In the genomic region with DNA sequence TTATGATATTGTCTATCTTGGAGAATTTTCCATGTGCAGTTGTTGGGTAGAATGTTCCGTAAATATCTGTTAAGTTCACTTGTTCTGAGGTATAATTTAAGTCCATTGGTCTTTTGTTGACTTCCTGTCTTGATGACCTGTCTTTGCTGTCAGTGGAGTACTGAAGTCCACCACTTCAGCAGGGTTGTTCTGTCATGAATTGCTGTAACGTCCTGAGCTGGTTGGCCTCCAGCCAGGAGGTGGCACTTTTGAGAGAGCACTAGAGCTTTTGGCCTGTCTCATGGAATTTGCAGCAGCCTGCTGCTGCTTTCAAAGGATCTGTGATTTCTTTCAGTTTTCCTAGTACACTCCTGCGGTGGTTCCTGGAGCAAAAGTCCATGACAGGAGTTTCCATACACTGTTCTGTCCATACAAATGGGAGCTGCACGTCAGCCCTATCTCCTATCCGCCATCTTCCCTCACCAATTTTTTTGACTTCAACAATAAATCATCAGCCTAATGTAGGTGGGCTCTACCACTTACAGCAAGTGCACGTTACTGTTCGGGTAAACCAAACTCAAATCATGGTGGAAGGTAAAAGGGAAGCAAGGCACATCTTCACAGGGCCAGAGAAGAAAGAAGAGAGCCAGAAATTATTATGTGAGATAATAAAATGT, we compare ENCODE assay signal across 1 cellular context.
TF ChIP-seq lines count a peak whose summit lies in the region.

No MANE protein-coding gene starts in this region.

TF ChIP-seq in GM23338, 12 proteins besides CTCF, POLR2A, EP300 and RAD21:
- TF ChIP-seq, protein P1, sequence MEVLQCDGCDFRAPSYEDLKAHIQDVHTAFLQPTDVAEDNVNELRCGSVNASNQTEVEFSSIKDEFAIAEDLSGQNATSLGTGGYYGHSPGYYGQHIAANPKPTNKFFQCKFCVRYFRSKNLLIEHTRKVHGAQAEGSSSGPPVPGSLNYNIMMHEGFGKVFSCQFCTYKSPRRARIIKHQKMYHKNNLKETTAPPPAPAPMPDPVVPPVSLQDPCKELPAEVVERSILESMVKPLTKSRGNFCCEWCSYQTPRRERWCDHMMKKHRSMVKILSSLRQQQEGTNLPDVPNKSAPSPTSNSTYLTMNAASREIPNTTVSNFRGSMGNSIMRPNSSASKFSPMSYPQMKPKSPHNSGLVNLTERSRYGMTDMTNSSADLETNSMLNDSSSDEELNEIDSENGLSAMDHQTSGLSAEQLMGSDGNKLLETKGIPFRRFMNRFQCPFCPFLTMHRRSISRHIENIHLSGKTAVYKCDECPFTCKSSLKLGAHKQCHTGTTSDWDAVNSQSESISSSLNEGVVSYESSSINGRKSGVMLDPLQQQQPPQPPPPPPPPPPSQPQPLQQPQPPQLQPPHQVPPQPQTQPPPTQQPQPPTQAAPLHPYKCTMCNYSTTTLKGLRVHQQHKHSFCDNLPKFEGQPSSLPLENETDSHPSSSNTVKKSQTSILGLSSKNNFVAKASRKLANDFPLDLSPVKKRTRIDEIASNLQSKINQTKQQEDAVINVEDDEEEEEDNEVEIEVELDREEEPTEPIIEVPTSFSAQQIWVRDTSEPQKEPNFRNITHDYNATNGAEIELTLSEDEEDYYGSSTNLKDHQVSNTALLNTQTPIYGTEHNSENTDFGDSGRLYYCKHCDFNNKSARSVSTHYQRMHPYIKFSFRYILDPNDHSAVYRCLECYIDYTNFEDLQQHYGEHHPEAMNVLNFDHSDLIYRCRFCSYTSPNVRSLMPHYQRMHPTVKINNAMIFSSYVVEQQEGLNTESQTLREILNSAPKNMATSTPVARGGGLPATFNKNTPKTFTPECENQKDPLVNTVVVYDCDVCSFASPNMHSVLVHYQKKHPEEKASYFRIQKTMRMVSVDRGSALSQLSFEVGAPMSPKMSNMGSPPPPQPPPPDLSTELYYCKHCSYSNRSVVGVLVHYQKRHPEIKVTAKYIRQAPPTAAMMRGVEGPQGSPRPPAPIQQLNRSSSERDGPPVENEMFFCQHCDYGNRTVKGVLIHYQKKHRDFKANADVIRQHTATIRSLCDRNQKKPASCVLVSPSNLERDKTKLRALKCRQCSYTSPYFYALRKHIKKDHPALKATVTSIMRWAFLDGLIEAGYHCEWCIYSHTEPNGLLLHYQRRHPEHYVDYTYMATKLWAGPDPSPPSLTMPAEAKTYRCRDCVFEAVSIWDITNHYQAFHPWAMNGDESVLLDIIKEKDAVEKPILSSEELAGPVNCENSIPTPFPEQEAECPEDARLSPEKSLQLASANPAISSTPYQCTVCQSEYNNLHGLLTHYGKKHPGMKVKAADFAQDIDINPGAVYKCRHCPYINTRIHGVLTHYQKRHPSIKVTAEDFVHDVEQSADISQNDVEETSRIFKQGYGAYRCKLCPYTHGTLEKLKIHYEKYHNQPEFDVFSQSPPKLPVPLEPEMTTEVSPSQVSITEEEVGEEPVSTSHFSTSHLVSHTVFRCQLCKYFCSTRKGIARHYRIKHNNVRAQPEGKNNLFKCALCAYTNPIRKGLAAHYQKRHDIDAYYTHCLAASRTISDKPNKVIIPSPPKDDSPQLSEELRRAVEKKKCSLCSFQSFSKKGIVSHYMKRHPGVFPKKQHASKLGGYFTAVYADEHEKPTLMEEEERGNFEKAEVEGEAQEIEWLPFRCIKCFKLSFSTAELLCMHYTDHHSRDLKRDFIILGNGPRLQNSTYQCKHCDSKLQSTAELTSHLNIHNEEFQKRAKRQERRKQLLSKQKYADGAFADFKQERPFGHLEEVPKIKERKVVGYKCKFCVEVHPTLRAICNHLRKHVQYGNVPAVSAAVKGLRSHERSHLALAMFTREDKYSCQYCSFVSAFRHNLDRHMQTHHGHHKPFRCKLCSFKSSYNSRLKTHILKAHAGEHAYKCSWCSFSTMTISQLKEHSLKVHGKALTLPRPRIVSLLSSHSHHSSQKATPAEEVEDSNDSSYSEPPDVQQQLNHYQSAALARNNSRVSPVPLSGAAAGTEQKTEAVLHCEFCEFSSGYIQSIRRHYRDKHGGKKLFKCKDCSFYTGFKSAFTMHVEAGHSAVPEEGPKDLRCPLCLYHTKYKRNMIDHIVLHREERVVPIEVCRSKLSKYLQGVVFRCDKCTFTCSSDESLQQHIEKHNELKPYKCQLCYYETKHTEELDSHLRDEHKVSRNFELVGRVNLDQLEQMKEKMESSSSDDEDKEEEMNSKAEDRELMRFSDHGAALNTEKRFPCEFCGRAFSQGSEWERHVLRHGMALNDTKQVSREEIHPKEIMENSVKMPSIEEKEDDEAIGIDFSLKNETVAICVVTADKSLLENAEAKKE (CRISPR knock-in tag; IDR thresholded peaks at IDR 0.05), result peak; percentile 28; the same call in 1 of the 2 replicates
- no peak for TF ChIP-seq EZH2 (IDR thresholded peaks at IDR 0.05; ENCODE audit: low read depth, unreplicated experiment)
